Comparison of ENCODE assay signal across 13 cellular contexts in genomic region chr2:12430036-12430795, GRCh38.
A peak's percentile ranks its signal among the peaks of the same experiment; 100 is the strongest.
DNase-seq lines count a peak whose midpoint lies in the region; ATAC-seq and TF ChIP-seq lines count a peak whose summit lies in the region.
"Had no signal": no experiment of that assay in that cellular context is flagged by ENCODE, and none has a peak within 500 bp of the region (broad histone marks: within the 10 kb centered on the region; RNA-seq: fewer than 3 reads in every experiment).

No MANE protein-coding gene starts in this region.

- peaks cover 0 to 16% (median 10%) of the 10 kb centered on the region in 6 donors for H3K4me1 ChIP-seq in spleen
- no peaks in the 10 kb centered on the region for H3K4me1 ChIP-seq in body of pancreas

- H3K9me3 ChIP-seq in spleen (no peaks in the 10 kb centered on the region), body of pancreas (no peaks in the 10 kb centered on the region)
- H3K9me3 ChIP-seq: BE2C had no signal

- H3K9me3 Mint-ChIP-seq in activated CD4-positive, alpha-beta T cell treated with anti-CD3 and anti-CD28 coated beads, Interleukin-2, amount 10 ng/mL, durations not matched to agents 7 days and 5 days: no peaks in the 10 kb centered on the region
- H3K9me3 Mint-ChIP-seq: H9 had no signal

- intact Hi-C loops in spleen (cut with DNase I; ENCODE audit: low total_unique reads): no loop called here
- intact Hi-C loops in body of pancreas (cut with DNase I): no loop called here

- TF ChIP-seq CTCF in epithelial cell of proximal tubule (conservative IDR thresholded peaks at IDR 0.05; ENCODE audit: low read depth, low read length) (no peak), spleen (IDR thresholded peaks at IDR 0.05 in 8 of 11, conservative IDR thresholded peaks at IDR 0.05 in 3 of 11) (no peak), body of pancreas (IDR thresholded peaks at IDR 0.05) (no peak)

- ATAC-seq in body of pancreas: no peak

- peaks cover 37% of the 10 kb centered on the region for H3K4me1 Mint-ChIP-seq in activated CD4-positive, alpha-beta T cell treated with anti-CD3 and anti-CD28 coated beads, Interleukin-2, amount 10 ng/mL, durations not matched to agents 7 days and 5 days

- no peaks in the 10 kb centered on the region for H3K36me3 Mint-ChIP-seq in activated CD4-positive, alpha-beta T cell treated with anti-CD3 and anti-CD28 coated beads, Interleukin-2, amount 10 ng/mL, durations not matched to agents 7 days and 5 days (ENCODE audit: low read depth)

- no peak for DNase-seq in activated CD4-positive, alpha-beta T cell treated with anti-CD3 and anti-CD28 coated beads, Interleukin-2, amount 10 ng/mL, durations not matched to agents 7 days and 5 days
- DNase-seq in activated CD4-positive, alpha-beta T cell treated with anti-CD3 and anti-CD28 coated beads, Interleukin-2, amount 50 U/mL, for 1 hour: no peak
- DNase-seq in SK-MEL-5 (ENCODE audit: low read depth, low spot score) (peak; percentile 44), epithelial cell of proximal tubule (ENCODE audit: low read depth) (peak; percentile 50), spleen (no peak), cerebellum (ENCODE audit: low spot score) (no peak), body of pancreas (no peak), DMS 273 treated with DMSO at 0.1 percent for 48 hours (lab: John Stamatoyannopoulos, UW) (no peak)
- DNase-seq: BE2C, H9, NCI-H82, WERI-Rb-1 had no signal

- in situ Hi-C loops in SK-MEL-5 (cut with HindIII; ENCODE audit: low pct_unique_long_range_greater_than_20kb, low sequenced_read_pairs): no loop called here

- TF ChIP-seq POLR2A in spleen (IDR thresholded peaks at IDR 0.05) (no peak), body of pancreas (IDR thresholded peaks at IDR 0.05) (no peak)

- peak overlapping the region; percentile 43 for H3K27ac Mint-ChIP-seq in activated CD4-positive, alpha-beta T cell treated with anti-CD3 and anti-CD28 coated beads, Interleukin-2, amount 10 ng/mL, durations not matched to agents 7 days and 5 days
- H3K27ac Mint-ChIP-seq: H9, progenitor cell of endocrine pancreas had no signal

- CTCF ChIA-PET in activated CD4-positive, alpha-beta T cell treated with anti-CD3 and anti-CD28 coated beads, Interleukin-2, amount 10 ng/mL, durations not matched to agents 7 days and 5 days (lab: Charles Lee): interaction anchor here (0.6 to 1.3 kb wide), 5 partner anchors 10 to 286 kb away, joined by 3 to 6 read pairs (median 3); no protein-coding TSS in a partner anchor

- H3K27ac ChIP-seq in spleen: peak overlapping the region in 7 of 8 donors; percentile 21 to 74 (median 63)
- no peak overlapping the region for H3K27ac ChIP-seq in body of pancreas
- H3K27ac ChIP-seq: WERI-Rb-1 had no signal

- H3K27me3 Mint-ChIP-seq in activated CD4-positive, alpha-beta T cell treated with anti-CD3 and anti-CD28 coated beads, Interleukin-2, amount 10 ng/mL, durations not matched to agents 7 days and 5 days: no peaks in the 10 kb centered on the region

- POLR2A ChIA-PET in activated CD4-positive, alpha-beta T cell treated with anti-CD3 and anti-CD28 coated beads, Interleukin-2, amount 10 ng/mL, durations not matched to agents 7 days and 5 days (lab: Charles Lee): no interaction called here

- H3K27me3 ChIP-seq in spleen (replicated peaks in 1 of 7): no peaks in the 10 kb centered on the region
- H3K27me3 ChIP-seq in body of pancreas: no peaks in the 10 kb centered on the region
- H3K27me3 ChIP-seq: BE2C had no signal

- H3K4me3 Mint-ChIP-seq in activated CD4-positive, alpha-beta T cell treated with anti-CD3 and anti-CD28 coated beads, Interleukin-2, amount 10 ng/mL, durations not matched to agents 7 days and 5 days: no peak overlapping the region
- H3K4me3 Mint-ChIP-seq: H9 had no signal

- H3K4me3 ChIP-seq in epithelial cell of proximal tubule (ENCODE audit: low read depth, low read length) (no peak overlapping the region), spleen (peak overlapping the region in 1 of 8 donors; percentile 49), body of pancreas (no peak overlapping the region)

- H3K36me3 ChIP-seq in spleen (no peaks in the 10 kb centered on the region), body of pancreas (replicated peaks in 1 of 2; ENCODE audit: insufficient read depth in 1 of 2, low read depth in 2 of 2) (no peaks in the 10 kb centered on the region)
- H3K36me3 ChIP-seq: BE2C, WERI-Rb-1 had no signal

- WGBS in spleen, 5 donors: 72 to 80% (median 73%) methylated on average over 4 of the region's 4 CpGs
- 67 to 81% methylated on average over 4 of the region's 4 CpGs for WGBS in body of pancreas, 2 donors

Comparison
In these comparisons a context has a peak if more than half of its experiments do, and no peak if none do; other contexts are left out.
1. DNase-seq: peak in SK-MEL-5 (single experiment) and epithelial cell of proximal tubule (single experiment); none in activated CD4-positive, alpha-beta T cell treated with anti-CD3 and anti-CD28 coated beads, Interleukin-2, amount 10 ng/mL, durations not matched to agents 7 days and 5 days (single experiment), activated CD4-positive, alpha-beta T cell treated with anti-CD3 and anti-CD28 coated beads, Interleukin-2, amount 50 U/mL, for 1 hour (single experiment), spleen (single experiment), cerebellum (single experiment), body of pancreas (0 of 4) and DMS 273 treated with DMSO at 0.1 percent for 48 hours (single experiment).
2. H3K27ac ChIP-seq: peak in spleen (7 of 8); none in body of pancreas (0 of 4).